Comparison of ENCODE assay signal across 20 cellular contexts in genomic region chr1:198774418-198774817, GRCh38.
"Had no signal": no experiment of that assay in that cellular context is flagged by ENCODE, and none has a peak within 500 bp of the region (broad histone marks: within the 10 kb centered on the region; RNA-seq: fewer than 3 reads in every experiment).

No MANE protein-coding gene starts in this region.

- DNase-seq: cortex of kidney; dorsolateral prefrontal cortex; effector CD4-positive, alpha-beta T cell; kidney; mesenchymal stem cell; midbrain; naive thymus-derived CD4-positive, alpha-beta T cell; stimulated activated CD4-positive, alpha-beta T cell treated with anti-CD3 and anti-CD28 coated beads, Interleukin-2, amount 100 ng/mL, for 24 hours; stimulated activated CD4-positive, alpha-beta T cell treated with anti-CD3 and anti-CD28 coated beads, Interleukin-4, amount 100 ng/mL, for 24 hours; stimulated activated naive CD8-positive, alpha-beta T cell treated with anti-CD3 and anti-CD28 coated beads, Interleukin-15, Interleukin-2, amounts not matched to agents 100 U/mL and 50 U/mL, for 24 hours; substantia nigra; testis; tibial artery had no signal

- H3K9ac ChIP-seq: neural progenitor cell, parathyroid adenoma had no signal

- H3K27me3 ChIP-seq: dorsolateral prefrontal cortex, neural progenitor cell, testis, tibial artery had no signal

- H2AFZ ChIP-seq: neural progenitor cell, parathyroid adenoma had no signal

- H3K9me3 ChIP-seq: testis, tibial artery had no signal

- H3K79me2 ChIP-seq: parathyroid adenoma had no signal

- H3K4me2 ChIP-seq: neural progenitor cell had no signal

- H3K36me3 ChIP-seq: neural progenitor cell, tibial artery had no signal

- H3K4me3 ChIP-seq: dorsolateral prefrontal cortex, lung, neural progenitor cell, testis, tibial artery had no signal

- ATAC-seq: left lobe of liver; naive thymus-derived CD4-positive, alpha-beta T cell; sciatic nerve; stimulated activated memory B cell treated with anti-CD40 and anti-IgM and Interleukin-4, amounts not matched to agents 10 μg/mL and 1 μg/mL and 100 μg/mL, for 72 hours; stimulated activated naive CD8-positive, alpha-beta T cell treated with anti-CD3 and anti-CD28 coated beads, Interleukin-15, Interleukin-2, amounts not matched to agents 100 U/mL and 50 U/mL, for 24 hours had no signal

- FAIRE-seq: frontal cortex, kidney had no signal

- H3K4me1 ChIP-seq: neural progenitor cell, parathyroid adenoma, testis, tibial artery had no signal

- H3K27ac ChIP-seq: neural progenitor cell, parathyroid adenoma, testis, tibial artery had no signal
